ENCODE assay signal across 8 cellular contexts in genomic region chr4:15003441-15003890, GRCh38. TPM values are rescaled to one million over a fixed set of nuclear protein-coding genes. Genes with fewer than 3 reads are reported as not detected.
DNase-seq lines count a peak whose midpoint lies in the region; ATAC-seq and TF ChIP-seq lines count a peak whose summit lies in the region.

No MANE protein-coding gene starts in this region.

- no peaks in the 10 kb centered on the region for H3K9me3 ChIP-seq in BE2C

- peaks cover 5% of the 10 kb centered on the region for H3K4me1 ChIP-seq in BE2C

- H3K4me3 ChIP-seq in BE2C (ENCODE audit: low read depth, low read length) = peak overlapping the region; percentile 97

- peak; percentile 16 for ATAC-seq in GM19395 (IDR thresholded peaks at IDR 0.05; ENCODE audit: unreplicated experiment)
- peak; percentile 24 to 26 for ATAC-seq in stimulated activated naive B cell treated with anti-CD40 and anti-IgM and Interleukin-4, amounts not matched to agents 10 μg/mL and 1 μg/mL and 100 μg/mL, for 72 hours (replicated peaks)

- H3K27ac ChIP-seq in epithelial cell of prostate = peak overlapping the region; percentile 98

- H3K27me3 Mint-ChIP-seq in activated CD4-positive, alpha-beta memory T cell treated with anti-CD3 and anti-CD28 coated beads, Interleukin-2, amount 10 ng/mL, durations not matched to agents 7 days and 5 days = no peaks in the 10 kb centered on the region
- H3K27me3 Mint-ChIP-seq in stimulated activated naive B cell treated with anti-CD40 and anti-IgM and Interleukin-4, amounts not matched to agents 10 μg/mL and 1 μg/mL and 100 μg/mL, for 72 hours = no peaks in the 10 kb centered on the region

- no peaks in the 10 kb centered on the region for H3K27me3 ChIP-seq in BE2C

- peaks cover 14% of the 10 kb centered on the region for H3K36me3 Mint-ChIP-seq in activated CD4-positive, alpha-beta memory T cell treated with anti-CD3 and anti-CD28 coated beads, Interleukin-2, amount 10 ng/mL, durations not matched to agents 7 days and 5 days (ENCODE audit: low read depth)
- H3K36me3 Mint-ChIP-seq in stimulated activated naive B cell treated with anti-CD40 and anti-IgM and Interleukin-4, amounts not matched to agents 10 μg/mL and 1 μg/mL and 100 μg/mL, for 72 hours = peaks cover 7 to 9% of the 10 kb centered on the region in 2 donors

- peaks cover 6% of the 10 kb centered on the region for H3K36me3 ChIP-seq in BE2C

- POLR2A ChIA-PET in activated CD4-positive, alpha-beta memory T cell treated with anti-CD3 and anti-CD28 coated beads, Interleukin-2, amount 10 ng/mL, durations not matched to agents 7 days and 5 days (lab: Charles Lee) = interaction anchor here (0.8 to 2.4 kb wide), 12 partner anchors 9 to 1376 kb away, joined by 3 to 18 read pairs (median 4); partner anchors contain the start of genes BOD1L1 and FBXL5

- no peaks in the 10 kb centered on the region for H3K9me3 Mint-ChIP-seq in activated CD4-positive, alpha-beta memory T cell treated with anti-CD3 and anti-CD28 coated beads, Interleukin-2, amount 10 ng/mL, durations not matched to agents 7 days and 5 days
- H3K9me3 Mint-ChIP-seq in stimulated activated naive B cell treated with anti-CD40 and anti-IgM and Interleukin-4, amounts not matched to agents 10 μg/mL and 1 μg/mL and 100 μg/mL, for 72 hours = no peaks in the 10 kb centered on the region

- CTCF ChIA-PET in activated CD4-positive, alpha-beta memory T cell treated with anti-CD3 and anti-CD28 coated beads, Interleukin-2, amount 10 ng/mL, durations not matched to agents 7 days and 5 days (lab: Charles Lee) = no interaction called here

- DNase-seq in BE2C = peak; percentile 55
- DNase-seq in HT-29 (ENCODE audit: low spot score) = peak; percentile 45
- peak; percentile 61 for DNase-seq in activated CD4-positive, alpha-beta memory T cell treated with anti-CD3 and anti-CD28 coated beads, Interleukin-2, amount 10 ng/mL, durations not matched to agents 7 days and 5 days
- DNase-seq in epithelial cell of prostate (ENCODE audit: low read depth, low spot score) = no peak
- DNase-seq in myocyte (ENCODE audit: low read depth) = peak; percentile 50
- DNase-seq in stimulated activated naive B cell treated with anti-CD40 and anti-IgM and Interleukin-4, amounts not matched to agents 10 μg/mL and 1 μg/mL and 100 μg/mL, for 72 hours = peak; percentile 55
- DNase-seq in amniotic stem cell (lab: John Stamatoyannopoulos, UW) = no peak

- TF ChIP-seq CTCF in BE2C (IDR thresholded peaks at IDR 0.05; ENCODE audit: low read depth, low read length) = no peak

- H3K27ac Mint-ChIP-seq in activated CD4-positive, alpha-beta memory T cell treated with anti-CD3 and anti-CD28 coated beads, Interleukin-2, amount 10 ng/mL, durations not matched to agents 7 days and 5 days = peak overlapping the region; percentile 97
- peak overlapping the region; percentile 93 for H3K27ac Mint-ChIP-seq in stimulated activated naive B cell treated with anti-CD40 and anti-IgM and Interleukin-4, amounts not matched to agents 10 μg/mL and 1 μg/mL and 100 μg/mL, for 72 hours

- H3K4me3 Mint-ChIP-seq in activated CD4-positive, alpha-beta memory T cell treated with anti-CD3 and anti-CD28 coated beads, Interleukin-2, amount 10 ng/mL, durations not matched to agents 7 days and 5 days = peak overlapping the region; percentile 71
- H3K4me3 Mint-ChIP-seq in stimulated activated naive B cell treated with anti-CD40 and anti-IgM and Interleukin-4, amounts not matched to agents 10 μg/mL and 1 μg/mL and 100 μg/mL, for 72 hours = peak overlapping the region; percentile 85 to 98

- H3K4me1 Mint-ChIP-seq in activated CD4-positive, alpha-beta memory T cell treated with anti-CD3 and anti-CD28 coated beads, Interleukin-2, amount 10 ng/mL, durations not matched to agents 7 days and 5 days = peaks cover 31% of the 10 kb centered on the region
- peaks cover 7 to 13% of the 10 kb centered on the region in 2 donors for H3K4me1 Mint-ChIP-seq in stimulated activated naive B cell treated with anti-CD40 and anti-IgM and Interleukin-4, amounts not matched to agents 10 μg/mL and 1 μg/mL and 100 μg/mL, for 72 hours

RNA-seq across cellular contexts. Expression of gene CPEB2, which starts 1.2 kb away (rescaled TPM):
- polyA plus RNA-seq in BE2C (2012; ENCODE audit: insufficient read depth, insufficient read length, low read depth) = 1.7 TPM
- total RNA-seq in HT-29 (2014; rRNA removed; shearing (Covaris generic)) = 1.2 TPM in 2 replicates
- 10 to 100 TPM; 17.6 to 20.4 TPM for total RNA-seq in activated CD4-positive, alpha-beta memory T cell treated with anti-CD3 and anti-CD28 coated beads, Interleukin-2, amount 10 ng/mL, durations not matched to agents 7 days and 5 days
- 31.7 and 40.0 TPM in 2 replicates for total RNA-seq in myocyte
- 15.8 TPM for polyA plus RNA-seq in myocyte (2012)

Comparison
In these comparisons a context has a peak if more than half of its experiments do, and no peak if none do; other contexts are left out.
1. DNase-seq: peak in BE2C (single experiment), HT-29 (single experiment), activated CD4-positive, alpha-beta memory T cell treated with anti-CD3 and anti-CD28 coated beads, Interleukin-2, amount 10 ng/mL, durations not matched to agents 7 days and 5 days (single experiment), myocyte (single experiment) and stimulated activated naive B cell treated with anti-CD40 and anti-IgM and Interleukin-4, amounts not matched to agents 10 μg/mL and 1 μg/mL and 100 μg/mL, for 72 hours (single experiment); none in epithelial cell of prostate (single experiment) and amniotic stem cell (single experiment).